8 cellular contexts compared by ENCODE assay signal in genomic region chr14:23120405-23121251, GRCh38. TPM values are rescaled to one million over a fixed set of nuclear protein-coding genes. Genes with fewer than 3 reads are reported as not detected.
DNase-seq lines count a peak whose midpoint lies in the region; ATAC-seq and TF ChIP-seq lines count a peak whose summit lies in the region.

No MANE protein-coding gene starts in this region.

- H3K36me3 ChIP-seq in GM06990 (ENCODE audit: control insufficient read depth, insufficient read depth, low read length) (no peaks in the 10 kb centered on the region), upper lobe of right lung (no peaks in the 10 kb centered on the region)

- H3K27me3 ChIP-seq in GM06990 (replicated peaks; ENCODE audit: control insufficient read depth, insufficient read depth, low read length) (no peaks in the 10 kb centered on the region), upper lobe of right lung (no peaks in the 10 kb centered on the region)

- H3K4me3 ChIP-seq in GM06990 (replicated peaks; ENCODE audit: low read depth, low read length): 0 out of 2 replicates have a peak overlapping the region, but pooled peaks have one; percentile 1
- no peak overlapping the region for H3K4me3 ChIP-seq in upper lobe of right lung

- DNase-seq in GM06990 (ENCODE audit: extremely low read depth, insufficient read length) (peak; percentile 72), NCI-H146 treated with DMSO at 0.1 percent for 48 hours (lab: John Stamatoyannopoulos, UW; ENCODE audit: unreplicated experiment) (peak; percentile 61), SW480 (ENCODE audit: low spot score) (peak; percentile 71), Right ventricle myocardium inferior (ENCODE audit: missing footprints) (peak; percentile 93), posterior cingulate gyrus (peak; percentile 81 to 98 (median 90)), upper lobe of right lung (peak; percentile 93)
- DNase-seq in activated naive CD8-positive, alpha-beta T cell treated with anti-CD3 and anti-CD28 coated beads, Interleukin-2, amount 10 ng/mL, durations not matched to agents 7 days and 5 days: peak; percentile 82

- H3K36me3 Mint-ChIP-seq in activated naive CD8-positive, alpha-beta T cell treated with anti-CD3 and anti-CD28 coated beads, Interleukin-2, amount 10 ng/mL, durations not matched to agents 7 days and 5 days: no peaks in the 10 kb centered on the region

- H3K9me3 Mint-ChIP-seq in activated naive CD8-positive, alpha-beta T cell treated with anti-CD3 and anti-CD28 coated beads, Interleukin-2, amount 10 ng/mL, durations not matched to agents 7 days and 5 days: no peaks in the 10 kb centered on the region

- ATAC-seq in HG02678 (IDR thresholded peaks at IDR 0.05; ENCODE audit: unreplicated experiment) (peak; percentile 76), Right ventricle myocardium inferior (peak; percentile 81), upper lobe of right lung (peak; percentile 95)
- ATAC-seq in activated naive CD8-positive, alpha-beta T cell treated with anti-CD3 and anti-CD28 coated beads, Interleukin-2, amount 10 ng/mL, durations not matched to agents 7 days and 5 days (ENCODE audit: low read depth): peak; percentile 53

- peak overlapping the region; percentile 65 for H3K4me3 Mint-ChIP-seq in activated naive CD8-positive, alpha-beta T cell treated with anti-CD3 and anti-CD28 coated beads, Interleukin-2, amount 10 ng/mL, durations not matched to agents 7 days and 5 days

- no peaks in the 10 kb centered on the region for H3K4me1 ChIP-seq in upper lobe of right lung

- intact Hi-C loops in Right ventricle myocardium inferior (cut with DNase I): loop anchor here (1.0 to 5.0 kb wide), 4 partner anchors 34 to 177 kb away; partner anchors contain the start of gene SLC7A8
- intact Hi-C loops in posterior cingulate gyrus (cut with DNase I): loop anchor here (1.0 to 5.0 kb wide), 2 partner anchors 67 to 177 kb away; no protein-coding TSS in a partner anchor
- intact Hi-C loops in upper lobe of right lung (cut with DNase I): loop anchor here (2.0 kb wide), 1 partner anchor 66 kb away; no protein-coding TSS in a partner anchor

- H3K9me3 ChIP-seq in upper lobe of right lung: no peaks in the 10 kb centered on the region

- no peaks in the 10 kb centered on the region for H3K27me3 Mint-ChIP-seq in activated naive CD8-positive, alpha-beta T cell treated with anti-CD3 and anti-CD28 coated beads, Interleukin-2, amount 10 ng/mL, durations not matched to agents 7 days and 5 days

- no peak overlapping the region for H3K27ac ChIP-seq in upper lobe of right lung

- TF ChIP-seq CTCF in GM06990 (IDR thresholded peaks at IDR 0.05; ENCODE audit: insufficient read depth, low read length, poor library complexity, severe bottlenecking) (peak; percentile 100), upper lobe of right lung (IDR thresholded peaks at IDR 0.05) (peak; percentile 99)

- peak overlapping the region; percentile 96 for H3K27ac Mint-ChIP-seq in activated naive CD8-positive, alpha-beta T cell treated with anti-CD3 and anti-CD28 coated beads, Interleukin-2, amount 10 ng/mL, durations not matched to agents 7 days and 5 days

- POLR2A ChIA-PET in activated naive CD8-positive, alpha-beta T cell treated with anti-CD3 and anti-CD28 coated beads, Interleukin-2, amount 10 ng/mL, durations not matched to agents 7 days and 5 days (lab: Charles Lee): interaction anchor here (0.5 to 4.2 kb wide), 12 partner anchors 11 to 350 kb away, joined by 3 to 42 read pairs (median 10); partner anchors contain the start of genes ACIN1, C14orf119, PABPN1 and PPP1R3E

- peaks cover 28% of the 10 kb centered on the region for H3K4me1 Mint-ChIP-seq in activated naive CD8-positive, alpha-beta T cell treated with anti-CD3 and anti-CD28 coated beads, Interleukin-2, amount 10 ng/mL, durations not matched to agents 7 days and 5 days

RNA-seq across cellular contexts. Expression of gene CEBPE, which starts 1.6 kb away (rescaled TPM):
- total RNA-seq in activated naive CD8-positive, alpha-beta T cell treated with anti-CD3 and anti-CD28 coated beads, Interleukin-2, amount 10 ng/mL, durations not matched to agents 7 days and 5 days: 1 to 10 TPM; 1.8 to 2.1 TPM
- not detected for total RNA-seq in Right ventricle myocardium inferior
- not detected for total RNA-seq in upper lobe of right lung

RNA-seq across cellular contexts. Expression of gene CIROP, which starts 15.8 kb away (rescaled TPM):
- total RNA-seq in activated naive CD8-positive, alpha-beta T cell treated with anti-CD3 and anti-CD28 coated beads, Interleukin-2, amount 10 ng/mL, durations not matched to agents 7 days and 5 days: not detected
- total RNA-seq in Right ventricle myocardium inferior (not detected), upper lobe of right lung (not detected)

RNA-seq across cellular contexts. Expression of gene C14orf119, which starts 25.3 kb away (rescaled TPM):
- total RNA-seq in activated naive CD8-positive, alpha-beta T cell treated with anti-CD3 and anti-CD28 coated beads, Interleukin-2, amount 10 ng/mL, durations not matched to agents 7 days and 5 days: 10 to 100 TPM; 46.6 to 47.4 TPM
- total RNA-seq in Right ventricle myocardium inferior (22.4 TPM), upper lobe of right lung (55.3 TPM)

RNA-seq across cellular contexts. Expression of gene ACIN1, which starts 25.7 kb away (rescaled TPM):
- 100 to 1,000 TPM; 212 to 214 TPM for total RNA-seq in activated naive CD8-positive, alpha-beta T cell treated with anti-CD3 and anti-CD28 coated beads, Interleukin-2, amount 10 ng/mL, durations not matched to agents 7 days and 5 days
- total RNA-seq in Right ventricle myocardium inferior (73.9 TPM), upper lobe of right lung (161 TPM)
